8 cellular contexts compared by ENCODE assay signal in the genomic region with DNA sequence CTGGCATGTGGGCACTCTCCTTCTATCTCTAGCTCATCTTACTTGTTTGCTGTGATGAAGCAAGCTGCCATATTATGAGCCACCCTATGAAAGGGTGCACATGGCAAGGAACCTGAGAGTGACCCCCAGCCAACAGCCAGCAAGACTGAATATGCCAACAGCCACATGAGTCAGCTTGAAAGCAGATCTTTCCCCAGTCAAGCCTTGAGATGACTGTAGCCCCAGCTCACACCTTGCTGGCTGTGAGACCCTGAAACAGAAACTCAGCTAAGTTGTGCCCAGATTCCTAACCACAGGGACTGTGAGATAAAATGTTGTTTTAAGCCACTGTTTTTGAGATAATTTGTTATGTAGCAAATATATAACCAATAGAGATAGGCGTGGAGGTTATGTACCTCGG. TPM values are rescaled to one million over a fixed set of nuclear protein-coding genes. Genes with fewer than 3 reads are reported as not detected.
DNase-seq lines count a peak whose midpoint lies in the region; ATAC-seq, FAIRE-seq and TF ChIP-seq lines count a peak whose summit lies in the region.

No MANE protein-coding gene starts in this region.

- DNase-seq in GM12892 (ENCODE audit: insufficient read length) (no peak), epithelial cell of prostate (ENCODE audit: low read depth, low spot score) (peak; percentile 18), Ammon's horn (ENCODE audit: low spot score) (no peak), HK-2 (ENCODE audit: unreplicated experiment) (no peak), NCI-H1417 (lab: John Stamatoyannopoulos, UW) (no peak), osteocyte (ENCODE audit: extremely low spot score, unreplicated experiment) (no peak)

- TF ChIP-seq CTCF in osteocyte (IDR thresholded peaks at IDR 0.05), result no peak

- H3K4me1 Mint-ChIP-seq in osteocyte (ENCODE audit: unreplicated experiment), result no peaks in the 10 kb centered on the region

- no peak overlapping the region for H3K4me3 Mint-ChIP-seq in osteocyte (ENCODE audit: unreplicated experiment)

- FAIRE-seq in GM12892 (lab: Jason Lieb, UNC), result peak; percentile 73

- TF ChIP-seq POLR2A in GM12892 (IDR thresholded peaks at IDR 0.05; ENCODE audit: low read depth, low read length), result no peak

- peak; percentile 65 for ATAC-seq in GM19468 (IDR thresholded peaks at IDR 0.05; ENCODE audit: extremely low read depth, unreplicated experiment)
- ATAC-seq in HG03457 (IDR thresholded peaks at IDR 0.05; ENCODE audit: unreplicated experiment), result peak; percentile 82

- H3K9me3 Mint-ChIP-seq in osteocyte (ENCODE audit: unreplicated experiment), result peaks cover 9% of the 10 kb centered on the region

- peaks cover 7% of the 10 kb centered on the region for H3K36me3 Mint-ChIP-seq in osteocyte (ENCODE audit: unreplicated experiment)

- H3K27ac Mint-ChIP-seq in osteocyte (ENCODE audit: unreplicated experiment), result no peak overlapping the region

- H3K27me3 Mint-ChIP-seq in osteocyte (ENCODE audit: unreplicated experiment), result no peaks in the 10 kb centered on the region

- no peak overlapping the region for H3K27ac ChIP-seq in epithelial cell of prostate

RNA-seq across cellular contexts. Expression of gene KDM5C, which starts 36.2 kb away (rescaled TPM):
- 47.2 TPM for polyA plus RNA-seq in GM12892 (2012; ENCODE audit: missing spikeins)
- 87.9 and 88.9 TPM in 2 replicates for total RNA-seq in osteocyte
